In the genomic region with DNA sequence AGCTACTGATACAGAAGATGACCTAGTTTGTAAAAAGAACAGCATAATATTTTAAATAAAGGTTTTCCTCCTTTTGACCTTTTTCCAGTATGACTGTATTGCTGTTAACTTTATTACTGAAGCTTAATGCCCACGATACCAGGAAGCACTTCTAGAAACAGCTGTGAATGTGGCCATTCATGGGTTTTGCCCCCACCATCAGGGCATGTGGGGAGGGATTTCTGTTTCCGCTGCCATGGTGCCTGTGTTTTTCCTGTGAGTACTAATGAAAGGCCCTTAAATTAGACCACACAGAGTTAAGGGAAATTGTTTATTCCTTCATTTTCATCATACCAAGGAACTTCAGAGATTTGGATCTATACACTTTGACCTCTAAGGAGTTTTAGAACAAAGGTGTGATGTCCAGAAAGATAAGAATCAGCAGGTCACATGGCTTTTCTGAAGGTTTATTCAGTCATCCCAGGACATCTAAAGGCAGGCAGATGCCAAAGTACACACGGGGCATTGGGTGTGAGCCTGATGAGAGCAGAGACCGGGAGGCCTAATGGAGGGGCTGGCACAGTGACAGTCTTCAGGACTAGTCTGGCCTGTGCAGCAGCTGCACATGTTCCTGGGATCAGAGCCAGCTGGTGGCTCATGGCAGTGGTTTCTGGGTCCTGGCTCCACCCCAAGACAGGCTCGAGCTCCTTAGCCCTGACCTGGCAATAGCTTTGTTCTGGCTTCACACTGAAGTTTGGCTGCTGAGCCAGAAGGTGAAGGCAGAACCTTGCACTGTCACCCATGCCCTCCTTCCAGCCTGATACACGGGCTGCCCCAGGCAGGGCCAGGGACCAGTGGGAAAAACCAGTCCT, we compare ENCODE assay signal across 1 cellular context.
A peak's percentile ranks its signal among the peaks of the same experiment; 100 is the strongest.
TF ChIP-seq lines count a peak whose summit lies in the region.

No MANE protein-coding gene starts in this region.

TF ChIP-seq in HepG2, 621 proteins besides CTCF, POLR2A, EP300 and RAD21 (continued from another document and continues in another):
- no peak for TF ChIP-seq ZNF646 (CRISPR knock-in tag; IDR thresholded peaks at IDR 0.05)
- no peak for TF ChIP-seq SOX6 (IDR thresholded peaks at IDR 0.05)
- 0 out of 2 replicates have a peak, but pooled peaks have one; percentile 15 for TF ChIP-seq SOX6 (CRISPR knock-in tag; IDR thresholded peaks at IDR 0.05)
- TF ChIP-seq MNT (IDR thresholded peaks at IDR 0.05), result no peak
- 0 out of 2 replicates have a peak, but pooled peaks have one; percentile 22 for TF ChIP-seq HNF4A (CRISPR knock-in tag; IDR thresholded peaks at IDR 0.05)
- no peak for TF ChIP-seq ZFP1 (CRISPR knock-in tag; IDR thresholded peaks at IDR 0.05)
- TF ChIP-seq ZNF17 (CRISPR knock-in tag; IDR thresholded peaks at IDR 0.05), result no peak
- no peak for TF ChIP-seq SNAPC5 (CRISPR knock-in tag; IDR thresholded peaks at IDR 0.05; ENCODE audit: borderline replicate concordance)
- no peak for TF ChIP-seq ZNF777 (CRISPR knock-in tag; IDR thresholded peaks at IDR 0.05)
- TF ChIP-seq ZNF816 (CRISPR knock-in tag; IDR thresholded peaks at IDR 0.05; ENCODE audit: borderline replicate concordance), result no peak
- TF ChIP-seq, protein P1, sequence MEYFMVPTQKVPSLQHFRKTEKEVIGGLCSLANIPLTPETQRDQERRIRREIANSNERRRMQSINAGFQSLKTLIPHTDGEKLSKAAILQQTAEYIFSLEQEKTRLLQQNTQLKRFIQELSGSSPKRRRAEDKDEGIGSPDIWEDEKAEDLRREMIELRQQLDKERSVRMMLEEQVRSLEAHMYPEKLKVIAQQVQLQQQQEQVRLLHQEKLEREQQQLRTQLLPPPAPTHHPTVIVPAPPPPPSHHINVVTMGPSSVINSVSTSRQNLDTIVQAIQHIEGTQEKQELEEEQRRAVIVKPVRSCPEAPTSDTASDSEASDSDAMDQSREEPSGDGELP (IDR thresholded peaks at IDR 0.05; ENCODE audit: borderline replicate concordance, low read depth), result 0 out of 2 replicates have a peak, but pooled peaks have one; percentile 21
- TF ChIP-seq DMTF1 (CRISPR knock-in tag; IDR thresholded peaks at IDR 0.05), result no peak
- TF ChIP-seq MED8 (CRISPR knock-in tag; IDR thresholded peaks at IDR 0.05; ENCODE audit: insufficient replicate concordance), result no peak
- TF ChIP-seq KDM4B (CRISPR knock-in tag; IDR thresholded peaks at IDR 0.05), result no peak
- TF ChIP-seq, protein P2, sequence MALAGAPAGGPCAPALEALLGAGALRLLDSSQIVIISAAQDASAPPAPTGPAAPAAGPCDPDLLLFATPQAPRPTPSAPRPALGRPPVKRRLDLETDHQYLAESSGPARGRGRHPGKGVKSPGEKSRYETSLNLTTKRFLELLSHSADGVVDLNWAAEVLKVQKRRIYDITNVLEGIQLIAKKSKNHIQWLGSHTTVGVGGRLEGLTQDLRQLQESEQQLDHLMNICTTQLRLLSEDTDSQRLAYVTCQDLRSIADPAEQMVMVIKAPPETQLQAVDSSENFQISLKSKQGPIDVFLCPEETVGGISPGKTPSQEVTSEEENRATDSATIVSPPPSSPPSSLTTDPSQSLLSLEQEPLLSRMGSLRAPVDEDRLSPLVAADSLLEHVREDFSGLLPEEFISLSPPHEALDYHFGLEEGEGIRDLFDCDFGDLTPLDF (CRISPR knock-in tag; IDR thresholded peaks at IDR 0.05), result no peak
- no peak for TF ChIP-seq ZNF121 (CRISPR knock-in tag; IDR thresholded peaks at IDR 0.05)
- no peak for TF ChIP-seq FOXM1 (CRISPR knock-in tag; IDR thresholded peaks at IDR 0.05)
- no peak for TF ChIP-seq ZNF335 (CRISPR knock-in tag; IDR thresholded peaks at IDR 0.05)
- TF ChIP-seq ZNF839 (CRISPR knock-in tag; IDR thresholded peaks at IDR 0.05; ENCODE audit: borderline replicate concordance), result no peak
- TF ChIP-seq GLI4 (CRISPR knock-in tag; IDR thresholded peaks at IDR 0.05; ENCODE audit: borderline replicate concordance), result no peak
- no peak for TF ChIP-seq BRD4 (CRISPR knock-in tag; IDR thresholded peaks at IDR 0.05)
- TF ChIP-seq, protein P3, sequence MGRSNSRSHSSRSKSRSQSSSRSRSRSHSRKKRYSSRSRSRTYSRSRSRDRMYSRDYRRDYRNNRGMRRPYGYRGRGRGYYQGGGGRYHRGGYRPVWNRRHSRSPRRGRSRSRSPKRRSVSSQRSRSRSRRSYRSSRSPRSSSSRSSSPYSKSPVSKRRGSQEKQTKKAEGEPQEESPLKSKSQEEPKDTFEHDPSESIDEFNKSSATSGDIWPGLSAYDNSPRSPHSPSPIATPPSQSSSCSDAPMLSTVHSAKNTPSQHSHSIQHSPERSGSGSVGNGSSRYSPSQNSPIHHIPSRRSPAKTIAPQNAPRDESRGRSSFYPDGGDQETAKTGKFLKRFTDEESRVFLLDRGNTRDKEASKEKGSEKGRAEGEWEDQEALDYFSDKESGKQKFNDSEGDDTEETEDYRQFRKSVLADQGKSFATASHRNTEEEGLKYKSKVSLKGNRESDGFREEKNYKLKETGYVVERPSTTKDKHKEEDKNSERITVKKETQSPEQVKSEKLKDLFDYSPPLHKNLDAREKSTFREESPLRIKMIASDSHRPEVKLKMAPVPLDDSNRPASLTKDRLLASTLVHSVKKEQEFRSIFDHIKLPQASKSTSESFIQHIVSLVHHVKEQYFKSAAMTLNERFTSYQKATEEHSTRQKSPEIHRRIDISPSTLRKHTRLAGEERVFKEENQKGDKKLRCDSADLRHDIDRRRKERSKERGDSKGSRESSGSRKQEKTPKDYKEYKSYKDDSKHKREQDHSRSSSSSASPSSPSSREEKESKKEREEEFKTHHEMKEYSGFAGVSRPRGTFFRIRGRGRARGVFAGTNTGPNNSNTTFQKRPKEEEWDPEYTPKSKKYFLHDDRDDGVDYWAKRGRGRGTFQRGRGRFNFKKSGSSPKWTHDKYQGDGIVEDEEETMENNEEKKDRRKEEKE (IDR thresholded peaks at IDR 0.05), result no peak
- no peak for TF ChIP-seq KAT8 (CRISPR knock-in tag; IDR thresholded peaks at IDR 0.05)
- TF ChIP-seq, protein P4, sequence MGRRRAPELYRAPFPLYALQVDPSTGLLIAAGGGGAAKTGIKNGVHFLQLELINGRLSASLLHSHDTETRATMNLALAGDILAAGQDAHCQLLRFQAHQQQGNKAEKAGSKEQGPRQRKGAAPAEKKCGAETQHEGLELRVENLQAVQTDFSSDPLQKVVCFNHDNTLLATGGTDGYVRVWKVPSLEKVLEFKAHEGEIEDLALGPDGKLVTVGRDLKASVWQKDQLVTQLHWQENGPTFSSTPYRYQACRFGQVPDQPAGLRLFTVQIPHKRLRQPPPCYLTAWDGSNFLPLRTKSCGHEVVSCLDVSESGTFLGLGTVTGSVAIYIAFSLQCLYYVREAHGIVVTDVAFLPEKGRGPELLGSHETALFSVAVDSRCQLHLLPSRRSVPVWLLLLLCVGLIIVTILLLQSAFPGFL (CRISPR knock-in tag; IDR thresholded peaks at IDR 0.05), result no peak
- TF ChIP-seq XBP1 (CRISPR knock-in tag; IDR thresholded peaks at IDR 0.05), result no peak
- TF ChIP-seq HOXA7 (CRISPR knock-in tag; IDR thresholded peaks at IDR 0.05), result no peak
- no peak for TF ChIP-seq DR1 (CRISPR knock-in tag; IDR thresholded peaks at IDR 0.05)
- no peak for TF ChIP-seq ZNF207 (IDR thresholded peaks at IDR 0.05; ENCODE audit: borderline replicate concordance)
- TF ChIP-seq HNF4G (IDR thresholded peaks at IDR 0.05; ENCODE audit: borderline replicate concordance, low read depth, low read length), result 0 out of 2 replicates have a peak, but pooled peaks have one; percentile 15
- TF ChIP-seq HNF4G (CRISPR knock-in tag; IDR thresholded peaks at IDR 0.05; ENCODE audit: borderline replicate concordance, low read depth), result no peak
- TF ChIP-seq ETV5 (CRISPR knock-in tag; IDR thresholded peaks at IDR 0.05; ENCODE audit: borderline replicate concordance), result no peak
- TF ChIP-seq EED (CRISPR knock-in tag; IDR thresholded peaks at IDR 0.05), result no peak
- TF ChIP-seq CREM (IDR thresholded peaks at IDR 0.05), result no peak
- TF ChIP-seq CREM (CRISPR knock-in tag; IDR thresholded peaks at IDR 0.05), result no peak
- TF ChIP-seq HMGA1 (CRISPR knock-in tag; conservative IDR thresholded peaks at IDR 0.05), result no peak
- TF ChIP-seq ZNF704 (CRISPR knock-in tag; IDR thresholded peaks at IDR 0.05; ENCODE audit: borderline replicate concordance), result no peak
- 0 out of 2 replicates have a peak, but pooled peaks have one; percentile 13 for TF ChIP-seq MAX (IDR thresholded peaks at IDR 0.05)
